ENCODE assay signal across 7 cellular contexts in the genomic region with DNA sequence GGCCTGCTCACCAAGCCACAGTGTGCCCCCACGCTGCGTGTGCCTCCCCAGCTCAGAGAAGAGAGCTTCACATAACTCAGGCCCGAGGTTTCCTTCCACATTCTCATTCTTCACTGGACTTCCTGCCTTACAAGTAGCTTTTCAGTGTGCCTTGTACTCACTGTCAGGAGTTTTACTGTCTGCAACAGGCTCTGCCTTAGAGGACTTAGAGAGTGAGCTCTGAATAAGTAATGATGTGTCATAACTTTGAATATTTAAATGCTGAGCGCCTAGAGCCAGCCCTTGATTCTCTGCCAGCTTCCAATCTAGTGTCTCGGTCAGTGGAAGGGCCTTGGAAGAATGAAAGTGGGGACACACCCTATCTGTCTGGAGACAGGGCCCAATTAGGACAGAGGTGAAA. TPM values are rescaled to one million over a fixed set of nuclear protein-coding genes. Genes with fewer than 3 reads are reported as not detected.
DNase-seq lines count a peak whose midpoint lies in the region; ATAC-seq and TF ChIP-seq lines count a peak whose summit lies in the region.

No MANE protein-coding gene starts in this region.

- H3K27me3 ChIP-seq in endodermal cell (ENCODE audit: control insufficient read depth, insufficient read depth, low read length, poor library complexity, severe bottlenecking) (no peaks in the 10 kb centered on the region), vagina (no peaks in the 10 kb centered on the region), Caco-2 (replicated peaks; ENCODE audit: control insufficient read depth, insufficient read depth, low read length) (no peaks in the 10 kb centered on the region)

- no peaks in the 10 kb centered on the region for H3K27me3 Mint-ChIP-seq in endodermal cell (ENCODE audit: insufficient read depth)
- H3K27me3 Mint-ChIP-seq in Caco-2 (ENCODE audit: insufficient read depth, unreplicated experiment), result no peaks in the 10 kb centered on the region

- peak; percentile 92 for ATAC-seq in mucosa of descending colon

- WGBS in endodermal cell (ENCODE audit: insufficient coverage in 1 of 2, insufficient read length in 1 of 2), 2 experiments, result 94 to 95% methylated on average over 3 to 5 of the region's 5 CpGs

- no peaks in the 10 kb centered on the region for H3K9me3 Mint-ChIP-seq in endodermal cell
- no peaks in the 10 kb centered on the region for H3K9me3 Mint-ChIP-seq in Caco-2 (ENCODE audit: unreplicated experiment)

- CTCF ChIA-PET in Caco-2 (lab: Charles Lee), result no interaction called here

- no peak for TF ChIP-seq POLR2A in vagina (IDR thresholded peaks at IDR 0.05)

- DNase-seq in LoVo (ENCODE audit: low spot score) (peak; percentile 54), endodermal cell (no peak), mucosa of descending colon (peak in 1 of 3 donors; percentile 78), vagina (ENCODE audit: extremely low spot score in 2 of 2) (no peak), Caco-2 (no peak), iPS-NIHi11 (ENCODE audit: low spot score) (no peak), NCI-H526 (lab: John Stamatoyannopoulos, UW) (no peak)

- H3K9ac ChIP-seq in endodermal cell (ENCODE audit: extremely low read depth, low read length, poor library complexity, severe bottlenecking), result no peak overlapping the region

- H3K36me3 Mint-ChIP-seq in endodermal cell (ENCODE audit: low read depth) (peaks cover 79% of the 10 kb centered on the region), Caco-2 (ENCODE audit: insufficient read depth, unreplicated experiment) (peaks cover 56% of the 10 kb centered on the region)

- peaks cover 90% of the 10 kb centered on the region for H3K36me3 ChIP-seq in endodermal cell (ENCODE audit: control insufficient read depth, insufficient read depth, low read length)
- H3K36me3 ChIP-seq in mucosa of descending colon (ENCODE audit: low read depth), result no peaks in the 10 kb centered on the region
- peaks cover 0 to 14% of the 10 kb centered on the region in 2 donors for H3K36me3 ChIP-seq in vagina
- H3K36me3 ChIP-seq in Caco-2 (ENCODE audit: control insufficient read depth, insufficient read depth, low read length), result peaks cover 1% of the 10 kb centered on the region; the same call in 1 of the 2 replicates

- H3K4me1 Mint-ChIP-seq in endodermal cell (peaks cover 10% of the 10 kb centered on the region), Caco-2 (ENCODE audit: low read depth, unreplicated experiment) (no peaks in the 10 kb centered on the region)

- no peak overlapping the region for H3K4me3 Mint-ChIP-seq in endodermal cell
- no peak overlapping the region for H3K4me3 Mint-ChIP-seq in Caco-2 (ENCODE audit: unreplicated experiment)

- TF ChIP-seq CTCF in endodermal cell (conservative IDR thresholded peaks at IDR 0.05), result no peak
- TF ChIP-seq CTCF in mucosa of descending colon (IDR thresholded peaks at IDR 0.05), result no peak
- TF ChIP-seq CTCF in vagina (IDR thresholded peaks at IDR 0.05), result no peak
- no peak for TF ChIP-seq CTCF in Caco-2 (IDR thresholded peaks at IDR 0.05; ENCODE audit: insufficient read depth in 1 of 2, low read depth in 1 of 2, low read length in 1 of 2, severe bottlenecking in 1 of 2, unreplicated experiment in 1 of 2)

- BruUV-seq in Caco-2 (replicated peaks; lab: Mats Ljungman, UMichigan), result no TSS peak

- H3K27ac Mint-ChIP-seq in endodermal cell, result peak overlapping the region; percentile 59
- H3K27ac Mint-ChIP-seq in Caco-2 (ENCODE audit: unreplicated experiment), result no peak overlapping the region

- H3K4me1 ChIP-seq in endodermal cell (ENCODE audit: control insufficient read depth, insufficient read depth, low read length) (peaks cover 4% of the 10 kb centered on the region), mucosa of descending colon (ENCODE audit: low read depth) (peaks cover 15% of the 10 kb centered on the region), vagina (peaks cover 55% of the 10 kb centered on the region), Caco-2 (no peaks in the 10 kb centered on the region)

- H3K4me3 ChIP-seq in endodermal cell (ENCODE audit: low read length) (no peak overlapping the region), mucosa of descending colon (no peak overlapping the region), vagina (no peak overlapping the region), Caco-2 (ENCODE audit: low read depth, low read length) (no peak overlapping the region)

- H3K9me3 ChIP-seq in endodermal cell (ENCODE audit: control insufficient read depth, low read length) (no peaks in the 10 kb centered on the region), mucosa of descending colon (no peaks in the 10 kb centered on the region), vagina (no peaks in the 10 kb centered on the region), Caco-2 (no peaks in the 10 kb centered on the region)

- intact Hi-C loops in mucosa of descending colon (cut with DNase I, micrococcal nuclease) (no loop called here), vagina (cut with DNase I) (no loop called here), Caco-2 (cut with micrococcal nuclease; ENCODE audit: unreplicated experiment) (no loop called here)

- POLR2A ChIA-PET in Caco-2 (lab: Charles Lee), result interaction anchor here (1.1 kb wide), 1 partner anchor 41 kb away, joined by 3 read pairs; a partner anchor contains a TSS

- H3K27ac ChIP-seq in endodermal cell (ENCODE audit: low read depth, low read length) (no peak overlapping the region), vagina (peak overlapping the region; percentile 64)

RNA-seq across cellular contexts. Expression of a gene that starts 41.8 kb away (rescaled TPM):
- total RNA-seq in endodermal cell, result 100 to 1,000 TPM; 262 to 329 TPM
- 62.0 TPM for polyA plus RNA-seq in endodermal cell (2013, experiment 1 of 2)
- polyA plus RNA-seq in endodermal cell (2013, experiment 2 of 2), result 71.0 TPM
- 100 to 1,000 TPM in 1 of 3 donors, 10 to 100 TPM in 2; 67.9 to 102 (median 69.6) TPM for total RNA-seq in mucosa of descending colon
- 156 TPM for total RNA-seq in vagina
- total RNA-seq in Caco-2 (2022), result 123 and 132 TPM in 2 replicates
